20 cellular contexts compared by ENCODE assay signal in genomic region chr16:64375386-64375980, GRCh38.
"Had no signal": no experiment of that assay in that cellular context is flagged by ENCODE, and none has a peak within 500 bp of the region (broad histone marks: within the 10 kb centered on the region; RNA-seq: fewer than 3 reads in every experiment).

No MANE protein-coding gene starts in this region.

- DNase-seq: activated CD4-positive, alpha-beta T cell treated with anti-CD3 and anti-CD28 coated beads for 48 hours; activated CD8-positive, alpha-beta memory T cell treated with anti-CD3 and anti-CD28 coated beads for 24 hours; activated naive CD4-positive, alpha-beta T cell treated with anti-CD3 and anti-CD28 coated beads, Interleukin-2, amount 10 ng/mL, durations not matched to agents 7 days and 5 days; activated T-cell treated with anti-CD3 and anti-CD28 coated beads for 4 hours; amniotic stem cell; gastrocnemius medialis; heart right ventricle; kidney; naive thymus-derived CD4-positive, alpha-beta T cell; nucleus accumbens; right lobe of liver; spleen; stimulated activated CD4-positive, alpha-beta T cell treated with anti-CD3 and anti-CD28 coated beads, Interleukin-1b, Interleukin-23, amount 100 ng/mL, for 48 hours; T1000; transverse colon had no signal

- H3K4me3 ChIP-seq: breast epithelium, esophagus muscularis mucosa, gastrocnemius medialis, heart right ventricle, prostate gland, right lobe of liver, spleen, transverse colon had no signal

- H3K4me3 Mint-ChIP-seq: activated naive CD4-positive, alpha-beta T cell treated with anti-CD3 and anti-CD28 coated beads, Interleukin-2, amount 10 ng/mL, durations not matched to agents 7 days and 5 days; activated T-helper 17 cell treated with anti-CD3 and anti-CD28 coated beads, Interleukin-2, amount 50 U/mL, for 72 hours; naive thymus-derived CD4-positive, alpha-beta T cell; stimulated activated memory B cell treated with anti-CD40 and anti-IgM and Interleukin-4, amounts not matched to agents 10 μg/mL and 1 μg/mL and 100 μg/mL, for 72 hours had no signal

- H3K9me3 ChIP-seq: breast epithelium, esophagus muscularis mucosa, gastrocnemius medialis, prostate gland, right lobe of liver, transverse colon had no signal

- H3K36me3 Mint-ChIP-seq: activated naive CD4-positive, alpha-beta T cell treated with anti-CD3 and anti-CD28 coated beads, Interleukin-2, amount 10 ng/mL, durations not matched to agents 7 days and 5 days; naive thymus-derived CD4-positive, alpha-beta T cell; stimulated activated memory B cell treated with anti-CD40 and anti-IgM and Interleukin-4, amounts not matched to agents 10 μg/mL and 1 μg/mL and 100 μg/mL, for 72 hours had no signal

- H3K36me3 ChIP-seq: breast epithelium, esophagus muscularis mucosa, gastrocnemius medialis, heart right ventricle, prostate gland, right lobe of liver, spleen, transverse colon had no signal

- ATAC-seq: activated T-helper 17 cell treated with anti-CD3 and anti-CD28 coated beads, Interleukin-2, amount 50 U/mL, for 72 hours; gastrocnemius medialis; naive thymus-derived CD4-positive, alpha-beta T cell; right lobe of liver; stimulated activated memory B cell treated with anti-CD40 and anti-IgM and Interleukin-4, amounts not matched to agents 10 μg/mL and 1 μg/mL and 100 μg/mL, for 72 hours had no signal

- H3K27ac Mint-ChIP-seq: activated naive CD4-positive, alpha-beta T cell treated with anti-CD3 and anti-CD28 coated beads, Interleukin-2, amount 10 ng/mL, durations not matched to agents 7 days and 5 days; activated T-helper 17 cell treated with anti-CD3 and anti-CD28 coated beads, Interleukin-2, amount 50 U/mL, for 72 hours; naive thymus-derived CD4-positive, alpha-beta T cell; stimulated activated memory B cell treated with anti-CD40 and anti-IgM and Interleukin-4, amounts not matched to agents 10 μg/mL and 1 μg/mL and 100 μg/mL, for 72 hours had no signal

- H3K4me1 ChIP-seq: gastrocnemius medialis, prostate gland, right lobe of liver, spleen, transverse colon had no signal

- H3K27me3 Mint-ChIP-seq: activated naive CD4-positive, alpha-beta T cell treated with anti-CD3 and anti-CD28 coated beads, Interleukin-2, amount 10 ng/mL, durations not matched to agents 7 days and 5 days; activated T-helper 17 cell treated with anti-CD3 and anti-CD28 coated beads, Interleukin-2, amount 50 U/mL, for 72 hours; naive thymus-derived CD4-positive, alpha-beta T cell; stimulated activated memory B cell treated with anti-CD40 and anti-IgM and Interleukin-4, amounts not matched to agents 10 μg/mL and 1 μg/mL and 100 μg/mL, for 72 hours had no signal

- H3K27ac ChIP-seq: breast epithelium, esophagus muscularis mucosa, gastrocnemius medialis, heart right ventricle, prostate gland, right lobe of liver, spleen, transverse colon had no signal

- H3K27me3 ChIP-seq: breast epithelium, esophagus muscularis mucosa, gastrocnemius medialis, heart right ventricle, right lobe of liver, spleen, transverse colon had no signal

- H3K4me1 Mint-ChIP-seq: activated naive CD4-positive, alpha-beta T cell treated with anti-CD3 and anti-CD28 coated beads, Interleukin-2, amount 10 ng/mL, durations not matched to agents 7 days and 5 days; activated T-helper 17 cell treated with anti-CD3 and anti-CD28 coated beads, Interleukin-2, amount 50 U/mL, for 72 hours; naive thymus-derived CD4-positive, alpha-beta T cell; stimulated activated memory B cell treated with anti-CD40 and anti-IgM and Interleukin-4, amounts not matched to agents 10 μg/mL and 1 μg/mL and 100 μg/mL, for 72 hours had no signal
